In genomic region chr2:60839126-60839813, GRCh38 we compare ENCODE assay signal across 12 cellular contexts. TPM values are rescaled to one million over a fixed set of nuclear protein-coding genes. Genes with fewer than 3 reads are reported as not detected.
DNase-seq lines count a peak whose midpoint lies in the region; ATAC-seq, FAIRE-seq and TF ChIP-seq lines count a peak whose summit lies in the region.
"Had no signal": no experiment of that assay in that cellular context is flagged by ENCODE, and none has a peak within 500 bp of the region (broad histone marks: within the 10 kb centered on the region; RNA-seq: fewer than 3 reads in every experiment).

No MANE protein-coding gene starts in this region.

- H3K4me3 ChIP-seq in spleen (no peak overlapping the region), kidney (ENCODE audit: low read length in 2 of 2) (no peak overlapping the region)
- H3K4me3 ChIP-seq: dorsolateral prefrontal cortex had no signal

- no peaks in the 10 kb centered on the region for H3K9me3 ChIP-seq in H9 (ENCODE audit: control insufficient read depth, low read depth, low read length)
- no peaks in the 10 kb centered on the region for H3K9me3 ChIP-seq in spleen
- no peaks in the 10 kb centered on the region for H3K9me3 ChIP-seq in kidney (ENCODE audit: control insufficient read depth in 1 of 2, low read length in 2 of 2)

- H3K36me3 ChIP-seq in spleen: no peaks in the 10 kb centered on the region
- no peaks in the 10 kb centered on the region for H3K36me3 ChIP-seq in kidney (ENCODE audit: control insufficient read depth in 1 of 2, insufficient read depth in 2 of 2, low read length in 2 of 2)

- no peak overlapping the region for H3T11ph ChIP-seq in H9 (ENCODE audit: low read length)

- no peak overlapping the region for H2AK5ac ChIP-seq in H9 (ENCODE audit: insufficient read length, low read length)

- H2BK120ac ChIP-seq in H9 (ENCODE audit: low read depth, low read length, poor library complexity, severe bottlenecking): no peak overlapping the region

- H3K27ac ChIP-seq in H9 (ENCODE audit: insufficient read length, low read depth, low read length) (no peak overlapping the region), spleen (peak overlapping the region in 5 of 8 donors; percentile 54 to 82 (median 66)), kidney (ENCODE audit: low read depth in 2 of 2, low read length in 2 of 2) (no peak overlapping the region)
- H3K27ac ChIP-seq: dorsolateral prefrontal cortex had no signal

- H3K56ac ChIP-seq in H9 (ENCODE audit: insufficient read length, low read depth, low read length): no peak overlapping the region

- peaks cover 0 to 5% of the 10 kb centered on the region in 2 experiments; a peak in 1 of 5 replicates for H3K9me3 Mint-ChIP-seq in H9
- H3K9me3 Mint-ChIP-seq in activated CD8-positive, alpha-beta T cell treated with anti-CD3 and anti-CD28 coated beads for 36 hours: no peaks in the 10 kb centered on the region

- H3K4me2 ChIP-seq in H9 (ENCODE audit: insufficient read depth, insufficient read length, low read length): no peak overlapping the region

- no peak overlapping the region for H2BK20ac ChIP-seq in H9 (ENCODE audit: low read depth, low read length, poor library complexity, severe bottlenecking)

- H3K27me3 ChIP-seq in H9 (ENCODE audit: insufficient read depth, low read length) (peaks cover 16% of the 10 kb centered on the region), spleen (replicated peaks in 1 of 7) (no peaks in the 10 kb centered on the region)

- H4K91ac ChIP-seq in H9 (ENCODE audit: insufficient read length, low read depth, low read length): no peak overlapping the region

- no peak overlapping the region for H2BK15ac ChIP-seq in H9 (ENCODE audit: low read depth, low read length)

- no peak overlapping the region for H3K23ac ChIP-seq in H9 (ENCODE audit: insufficient read length, low read depth, low read length)

- no peak for FAIRE-seq in kidney (lab: Jason Lieb, UNC)

- H3K4ac ChIP-seq in H9 (ENCODE audit: low read depth, low read length): no peak overlapping the region

- peaks cover 11 to 20% of the 10 kb centered on the region in 2 experiments for H3K4me1 Mint-ChIP-seq in H9
- H3K4me1 Mint-ChIP-seq in activated CD8-positive, alpha-beta T cell treated with anti-CD3 and anti-CD28 coated beads for 36 hours (ENCODE audit: low read depth): peaks cover 44% of the 10 kb centered on the region

- H4K5ac ChIP-seq in H9 (ENCODE audit: insufficient read length, low read depth, low read length): no peak overlapping the region

- H4K20me1 ChIP-seq in H9 (ENCODE audit: control insufficient read depth, insufficient read depth, insufficient read length): no peaks in the 10 kb centered on the region

- POLR2A ChIA-PET in activated CD8-positive, alpha-beta T cell treated with anti-CD3 and anti-CD28 coated beads for 36 hours (lab: Charles Lee): interaction anchor here (1.2 kb wide), 1 partner anchor 40 kb away, joined by 3 read pairs; no protein-coding TSS in a partner anchor

- H3K79me1 ChIP-seq in H9 (ENCODE audit: insufficient read depth, low read depth, low read length, poor library complexity, severe bottlenecking): no peaks in the 10 kb centered on the region

- H3K18ac ChIP-seq in H9 (ENCODE audit: insufficient read length, low read depth, low read length): no peak overlapping the region

- H4K8ac ChIP-seq in H9 (replicated peaks; ENCODE audit: insufficient read length, low read depth, low read length): no peak overlapping the region

- H3K23me2 ChIP-seq in H9 (ENCODE audit: insufficient read length, low read depth, low read length, poor library complexity, severe bottlenecking): no peaks in the 10 kb centered on the region

- no peak overlapping the region for H2BK5ac ChIP-seq in H9 (ENCODE audit: insufficient read length, low read length)

- H3K27ac Mint-ChIP-seq in H9: no peak overlapping the region
- no peak overlapping the region for H3K27ac Mint-ChIP-seq in activated CD8-positive, alpha-beta T cell treated with anti-CD3 and anti-CD28 coated beads for 36 hours

- DNase-seq in H9 (peak; percentile 34), spleen (no peak), kidney (no peak), H4 (ENCODE audit: low spot score) (no peak)
- DNase-seq in stimulated activated CD4-positive, alpha-beta T cell treated with anti-CD3 and anti-CD28 coated beads, Interleukin-4, amount 100 ng/mL, for 4 hours: no peak
- no peak for DNase-seq in activated CD8-positive, alpha-beta T cell treated with anti-CD3 and anti-CD28 coated beads for 36 hours
- DNase-seq: DND-41, dorsolateral prefrontal cortex, NCI-H510A, occipital lobe had no signal

- peaks cover 98% of the 10 kb centered on the region for H3K27me3 Mint-ChIP-seq in H9 (ENCODE audit: low read depth)
- H3K27me3 Mint-ChIP-seq in activated CD8-positive, alpha-beta T cell treated with anti-CD3 and anti-CD28 coated beads for 36 hours: no peaks in the 10 kb centered on the region

- H2AFZ ChIP-seq in H9 (ENCODE audit: low read length): no peak overlapping the region

- intact Hi-C loops in spleen (cut with DNase I; ENCODE audit: low total_unique reads): no loop called here
- intact Hi-C loops in kidney (cut with DNase I): no loop called here
- intact Hi-C loops in activated CD8-positive, alpha-beta T cell treated with anti-CD3 and anti-CD28 coated beads for 36 hours (cut with micrococcal nuclease): no loop called here

- H3K14ac ChIP-seq in H9 (ENCODE audit: insufficient read depth, low read length): no peak overlapping the region

- no CpG with 5 or more reads among the region's 9 CpGs for WGBS in H9 (ENCODE audit: extremely low coverage, insufficient read length, low lambda C conversion rate)
- 69 to 85% (median 74%) methylated on average over 9 of the region's 9 CpGs for WGBS in spleen, 5 donors

- no peaks in the 10 kb centered on the region for H3K79me2 ChIP-seq in H9 (ENCODE audit: insufficient read depth, low read length)

- TF ChIP-seq CTCF in H9 (conservative IDR thresholded peaks at IDR 0.05) (no peak), spleen (IDR thresholded peaks at IDR 0.05 in 8 of 11, conservative IDR thresholded peaks at IDR 0.05 in 3 of 11) (no peak), kidney (IDR thresholded peaks at IDR 0.05; ENCODE audit: borderline replicate concordance, extremely low read depth, insufficient read depth) (no peak)
- no peak for TF ChIP-seq CTCF in activated CD8-positive, alpha-beta T cell treated with anti-CD3 and anti-CD28 coated beads for 36 hours (IDR thresholded peaks at IDR 0.05)

- H3K4me1 ChIP-seq in H9 (ENCODE audit: insufficient read depth, low read length): no peaks in the 10 kb centered on the region
- H3K4me1 ChIP-seq in spleen: peaks cover 3 to 67% (median 29%) of the 10 kb centered on the region in 6 donors
- H3K4me1 ChIP-seq in kidney (ENCODE audit: control insufficient read depth in 1 of 2, insufficient read depth in 1 of 2, low read depth in 1 of 2, low read length in 2 of 2): no peaks in the 10 kb centered on the region

- H3K4me3 Mint-ChIP-seq in H9: peak overlapping the region in 1 of 2 experiments; percentile 1; a peak in 1 of 5 replicates
- no peak overlapping the region for H3K4me3 Mint-ChIP-seq in activated CD8-positive, alpha-beta T cell treated with anti-CD3 and anti-CD28 coated beads for 36 hours

- H2BK12ac ChIP-seq in H9 (ENCODE audit: insufficient read length, low read depth, low read length): no peak overlapping the region

- no peaks in the 10 kb centered on the region for H3K36me3 Mint-ChIP-seq in H9 (ENCODE audit: insufficient read depth in 1 of 3, low read depth in 3 of 3)
- no peaks in the 10 kb centered on the region for H3K36me3 Mint-ChIP-seq in activated CD8-positive, alpha-beta T cell treated with anti-CD3 and anti-CD28 coated beads for 36 hours (ENCODE audit: low read depth)

- no peak overlapping the region for H3K9ac ChIP-seq in H9 (ENCODE audit: extremely low read depth, insufficient read length, low read length)
- no peak overlapping the region for H3K9ac ChIP-seq in kidney (ENCODE audit: low read length in 2 of 2)

- no peak for TF ChIP-seq POLR2A in spleen (IDR thresholded peaks at IDR 0.05)

- ATAC-seq in GM18907 (IDR thresholded peaks at IDR 0.05; ENCODE audit: unreplicated experiment) (peak; percentile 61), HG03460 (IDR thresholded peaks at IDR 0.05; ENCODE audit: unreplicated experiment) (peak; percentile 53)
- ATAC-seq in activated CD8-positive, alpha-beta T cell treated with anti-CD3 and anti-CD28 coated beads for 36 hours: no peak

- CTCF ChIA-PET in activated CD8-positive, alpha-beta T cell treated with anti-CD3 and anti-CD28 coated beads for 36 hours (lab: Charles Lee): interaction anchor here (1.0 to 2.4 kb wide), 7 partner anchors 8 to 132 kb away, joined by 3 to 8 read pairs (median 4); no protein-coding TSS in a partner anchor

RNA-seq across cellular contexts. Expression of gene REL, which starts 42.1 kb away (rescaled TPM):
- total RNA-seq in H9 (2021) (6.0 and 6.2 TPM in 2 replicates), spleen (10 to 100 TPM; 53.4 to 68.8 (median 56.2) TPM), kidney (21.8 TPM)
- polyA plus RNA-seq in spleen (1 to 10 TPM; 1.3 to 4.7 (median 1.5) TPM), kidney (ENCODE audit: insufficient read depth, low read depth, low replicate concordance) (0.43 TPM)
- 10 to 100 TPM; 84.7 to 85.3 TPM for total RNA-seq in activated CD8-positive, alpha-beta T cell treated with anti-CD3 and anti-CD28 coated beads for 36 hours
- 2.9 and 3.0 TPM in 2 replicates for total RNA-seq in H4 (2014; rRNA removed; shearing (Covaris generic))

Comparison
In these comparisons a context has a peak if more than half of its experiments do, and no peak if none do; other contexts are left out.
1. H3K27ac ChIP-seq: peak in spleen (5 of 8); none in H9 (single experiment) and kidney (0 of 2).